10 cellular contexts compared by ENCODE assay signal in genomic region chr11:19595840-19596751, GRCh38.
DNase-seq lines count a peak whose midpoint lies in the region; ATAC-seq, FAIRE-seq and TF ChIP-seq lines count a peak whose summit lies in the region.
"Had no signal": no experiment of that assay in that cellular context is flagged by ENCODE, and none has a peak within 500 bp of the region (broad histone marks: within the 10 kb centered on the region; RNA-seq: fewer than 3 reads in every experiment).

No MANE protein-coding gene starts in this region.

- 71 to 74% methylated on average over 12 of the region's 12 CpGs for WGBS in pancreas, 2 donors

- no peak for FAIRE-seq in pancreas (lab: Jason Lieb, UNC)

- no peaks in the 10 kb centered on the region for H3K36me3 ChIP-seq in pancreas

- TF ChIP-seq CTCF in foreskin fibroblast (IDR thresholded peaks at IDR 0.05; ENCODE audit: low read depth, low read length) (no peak), pancreas (IDR thresholded peaks at IDR 0.05) (no peak)

- peak; percentile 81 for ATAC-seq in SK-N-SH treated with all-trans-retinoic acid at 6 μM for 48 hours
- ATAC-seq in pancreas = peak in 3 of 4 donors; percentile 24 to 64 (median 32)

- DNase-seq in Ammon's horn (ENCODE audit: low spot score) = peak; percentile 41
- DNase-seq in foreskin fibroblast = peak; percentile 84 to 88
- DNase-seq in pancreas = no peak
- DNase-seq in DMS53 (lab: John Stamatoyannopoulos, UW) = no peak
- no peak for DNase-seq in NCI-H1092 (lab: John Stamatoyannopoulos, UW)
- DNase-seq in HEK293T (ENCODE audit: extremely low spot score) = no peak
- no peak for DNase-seq in NOMO-1 treated with dmso at 0.1 percent for 144 hours (lab: John Stamatoyannopoulos, UW; ENCODE audit: unreplicated experiment)
- DNase-seq: activated CD8-positive, alpha-beta memory T cell treated with anti-CD3 and anti-CD28 coated beads, Interleukin-2, amount 50 U/mL, for 4 hours; COR-L47 had no signal

- no peak overlapping the region for H3K4me3 ChIP-seq in foreskin fibroblast (ENCODE audit: low read depth in 1 of 2, low read length in 2 of 2)
- no peak overlapping the region for H3K4me3 ChIP-seq in pancreas

- H3K4me1 ChIP-seq in pancreas = no peaks in the 10 kb centered on the region

- no peak overlapping the region for H3K27ac ChIP-seq in pancreas

- CTCF ChIA-PET in HEK293T (lab: Yijun Ruan, JAX) = no interaction called here

- H3K9me3 ChIP-seq in pancreas = no peaks in the 10 kb centered on the region

- intact Hi-C loops in pancreas (cut with DNase I) = no loop called here

- POLR2A ChIA-PET in HEK293T (lab: Yijun Ruan, JAX) = no interaction called here

- H3K27me3 ChIP-seq in pancreas = no peaks in the 10 kb centered on the region

TF ChIP-seq in SK-N-SH treated with all-trans-retinoic acid at 6 μM for 48 hours, 23 proteins besides CTCF, POLR2A, EP300 and RAD21 (continues in another document):
- TF ChIP-seq ESRRG (CRISPR knock-in tag; IDR thresholded peaks at IDR 0.05) = no peak
- no peak; the same call in 1 of the 2 replicates for TF ChIP-seq TCF4 (CRISPR knock-in tag; IDR thresholded peaks at IDR 0.05; ENCODE audit: borderline replicate concordance)
- TF ChIP-seq CSDC2 (CRISPR knock-in tag; IDR thresholded peaks at IDR 0.05) = no peak; the same call in 1 of the 2 replicates
- no peak for TF ChIP-seq GLIS3 (CRISPR knock-in tag; IDR thresholded peaks at IDR 0.05)
- TF ChIP-seq SNAI2 (CRISPR knock-in tag; IDR thresholded peaks at IDR 0.05) = 0 out of 2 replicates have a peak, but pooled peaks have one; percentile 42
- 0 out of 2 replicates have a peak, but pooled peaks have one; percentile 17 for TF ChIP-seq ZNF70 (CRISPR knock-in tag; IDR thresholded peaks at IDR 0.05)
- TF ChIP-seq, protein P1, sequence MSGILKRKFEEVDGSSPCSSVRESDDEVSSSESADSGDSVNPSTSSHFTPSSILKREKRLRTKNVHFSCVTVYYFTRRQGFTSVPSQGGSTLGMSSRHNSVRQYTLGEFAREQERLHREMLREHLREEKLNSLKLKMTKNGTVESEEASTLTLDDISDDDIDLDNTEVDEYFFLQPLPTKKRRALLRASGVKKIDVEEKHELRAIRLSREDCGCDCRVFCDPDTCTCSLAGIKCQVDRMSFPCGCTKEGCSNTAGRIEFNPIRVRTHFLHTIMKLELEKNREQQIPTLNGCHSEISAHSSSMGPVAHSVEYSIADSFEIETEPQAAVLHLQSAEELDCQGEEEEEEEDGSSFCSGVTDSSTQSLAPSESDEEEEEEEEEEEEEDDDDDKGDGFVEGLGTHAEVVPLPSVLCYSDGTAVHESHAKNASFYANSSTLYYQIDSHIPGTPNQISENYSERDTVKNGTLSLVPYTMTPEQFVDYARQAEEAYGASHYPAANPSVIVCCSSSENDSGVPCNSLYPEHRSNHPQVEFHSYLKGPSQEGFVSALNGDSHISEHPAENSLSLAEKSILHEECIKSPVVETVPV (CRISPR knock-in tag; IDR thresholded peaks at IDR 0.05) = no peak; the same call in 1 of the 2 replicates
- TF ChIP-seq ZNF565 (CRISPR knock-in tag; conservative IDR thresholded peaks at IDR 0.05; ENCODE audit: low read depth) = no peak
- no peak for TF ChIP-seq ZFP3 (CRISPR knock-in tag; IDR thresholded peaks at IDR 0.05)
- no peak for TF ChIP-seq RARB (CRISPR knock-in tag; IDR thresholded peaks at IDR 0.05)
- TF ChIP-seq ARNTL (CRISPR knock-in tag; IDR thresholded peaks at IDR 0.05; ENCODE audit: borderline replicate concordance, low read depth) = peak; percentile 57; the same call in 1 of the 2 replicates
- TF ChIP-seq ZFP30 (CRISPR knock-in tag; IDR thresholded peaks at IDR 0.05) = no peak
- TF ChIP-seq ISL1 (CRISPR knock-in tag; IDR thresholded peaks at IDR 0.05) = peak; percentile 96
- no peak for TF ChIP-seq TOX (CRISPR knock-in tag; IDR thresholded peaks at IDR 0.05; ENCODE audit: borderline replicate concordance)
- TF ChIP-seq, protein P2, sequence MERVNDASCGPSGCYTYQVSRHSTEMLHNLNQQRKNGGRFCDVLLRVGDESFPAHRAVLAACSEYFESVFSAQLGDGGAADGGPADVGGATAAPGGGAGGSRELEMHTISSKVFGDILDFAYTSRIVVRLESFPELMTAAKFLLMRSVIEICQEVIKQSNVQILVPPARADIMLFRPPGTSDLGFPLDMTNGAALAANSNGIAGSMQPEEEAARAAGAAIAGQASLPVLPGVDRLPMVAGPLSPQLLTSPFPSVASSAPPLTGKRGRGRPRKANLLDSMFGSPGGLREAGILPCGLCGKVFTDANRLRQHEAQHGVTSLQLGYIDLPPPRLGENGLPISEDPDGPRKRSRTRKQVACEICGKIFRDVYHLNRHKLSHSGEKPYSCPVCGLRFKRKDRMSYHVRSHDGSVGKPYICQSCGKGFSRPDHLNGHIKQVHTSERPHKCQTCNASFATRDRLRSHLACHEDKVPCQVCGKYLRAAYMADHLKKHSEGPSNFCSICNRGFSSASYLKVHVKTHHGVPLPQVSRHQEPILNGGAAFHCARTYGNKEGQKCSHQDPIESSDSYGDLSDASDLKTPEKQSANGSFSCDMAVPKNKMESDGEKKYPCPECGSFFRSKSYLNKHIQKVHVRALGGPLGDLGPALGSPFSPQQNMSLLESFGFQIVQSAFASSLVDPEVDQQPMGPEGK (CRISPR knock-in tag; IDR thresholded peaks at IDR 0.05; ENCODE audit: borderline replicate concordance) = no peak
- TF ChIP-seq ZNF8 (CRISPR knock-in tag; IDR thresholded peaks at IDR 0.05) = no peak

TF ChIP-seq in HEK293T, 16 proteins besides CTCF, POLR2A, EP300 and RAD21:
- TF ChIP-seq FOXM1 (IDR thresholded peaks at IDR 0.05; ENCODE audit: borderline replicate concordance) (no peak), NFRKB (IDR thresholded peaks at IDR 0.05) (no peak), LEF1 (IDR thresholded peaks at IDR 0.05; ENCODE audit: borderline replicate concordance) (no peak), FOXA1 (IDR thresholded peaks at IDR 0.05) (no peak), FOXK2 (IDR thresholded peaks at IDR 0.05) (no peak)

Comparison
In these comparisons a context has a peak if more than half of its experiments do, and no peak if none do; other contexts are left out.
1. DNase-seq: peak in Ammon's horn (single experiment) and foreskin fibroblast (2 of 2); none in pancreas (0 of 6), DMS53 (single experiment), NCI-H1092 (single experiment), HEK293T (single experiment) and NOMO-1 treated with dmso at 0.1 percent for 144 hours (single experiment).